2 cellular contexts compared by ENCODE assay signal in genomic region chr15:95682129-95682528, GRCh38.
A peak's percentile ranks its signal among the peaks of the same experiment; 100 is the strongest.
TF ChIP-seq lines count a peak whose summit lies in the region.

No MANE protein-coding gene starts in this region.

TF ChIP-seq in liver, 16 proteins besides CTCF, POLR2A, EP300 and RAD21 (continued from another document):
- TF ChIP-seq ZBTB33 (IDR thresholded peaks at IDR 0.05) (no peak), HNF4A (conservative IDR thresholded peaks at IDR 0.05) (peak; percentile 52 to 73), RXRA (IDR thresholded peaks at IDR 0.05) (no peak)

TF ChIP-seq in HepG2, 621 proteins besides CTCF, POLR2A, EP300 and RAD21 (continued from another document):
- no peak for TF ChIP-seq ZNF841 (CRISPR knock-in tag; IDR thresholded peaks at IDR 0.05; ENCODE audit: borderline replicate concordance)
- no peak for TF ChIP-seq FUBP1 (CRISPR knock-in tag; IDR thresholded peaks at IDR 0.05; ENCODE audit: borderline replicate concordance)
- TF ChIP-seq FOXO1 (CRISPR knock-in tag; IDR thresholded peaks at IDR 0.05) = no peak
- TF ChIP-seq E2F2 (CRISPR knock-in tag; IDR thresholded peaks at IDR 0.05; ENCODE audit: borderline replicate concordance) = no peak
- TF ChIP-seq ZEB1 (IDR thresholded peaks at IDR 0.05; ENCODE audit: insufficient replicate concordance, low read depth) = no peak
- no peak for TF ChIP-seq ZMYM2 (CRISPR knock-in tag; IDR thresholded peaks at IDR 0.05)
- TF ChIP-seq SCMH1 (CRISPR knock-in tag; IDR thresholded peaks at IDR 0.05; ENCODE audit: borderline replicate concordance) = no peak
- TF ChIP-seq CREB1 (IDR thresholded peaks at IDR 0.05) = no peak
- TF ChIP-seq CREB1 (CRISPR knock-in tag; IDR thresholded peaks at IDR 0.05) = no peak
- no peak for TF ChIP-seq ZFYVE20 (CRISPR knock-in tag; IDR thresholded peaks at IDR 0.05; ENCODE audit: borderline replicate concordance, low read depth)
- TF ChIP-seq PHF21A (CRISPR knock-in tag; IDR thresholded peaks at IDR 0.05) = no peak
- TF ChIP-seq GATA4 (IDR thresholded peaks at IDR 0.05; ENCODE audit: borderline replicate concordance, low read depth) = no peak
- TF ChIP-seq PRPF4 (IDR thresholded peaks at IDR 0.05; ENCODE audit: low read depth, low read length, poor library complexity, severe bottlenecking) = no peak
- no peak for TF ChIP-seq SOX13 (IDR thresholded peaks at IDR 0.05)
- TF ChIP-seq SOX13 (CRISPR knock-in tag; conservative IDR thresholded peaks at IDR 0.05 in 1 of 2, IDR thresholded peaks at IDR 0.05 in 1 of 2) = no peak
- no peak for TF ChIP-seq ONECUT2 (CRISPR knock-in tag; IDR thresholded peaks at IDR 0.05)
